ENCODE assay signal across 9 cellular contexts in genomic region chr10:3119796-3120459, GRCh38. TPM values are rescaled to one million over a fixed set of nuclear protein-coding genes. Genes with fewer than 3 reads are reported as not detected.
DNase-seq lines count a peak whose midpoint lies in the region; ATAC-seq and TF ChIP-seq lines count a peak whose summit lies in the region.
"Had no signal": no experiment of that assay in that cellular context is flagged by ENCODE, and none has a peak within 500 bp of the region (broad histone marks: within the 10 kb centered on the region; RNA-seq: fewer than 3 reads in every experiment).

No MANE protein-coding gene starts in this region.

- H3K4me3 ChIP-seq in gastroesophageal sphincter (no peak overlapping the region), upper lobe of right lung (no peak overlapping the region)

- DNase-seq in Right ventricle myocardium superior (peak; percentile 38), left ventricle myocardium superior (no peak), upper lobe of right lung (no peak), NCI-H1105 (lab: John Stamatoyannopoulos, UW) (no peak), COLO829 (ENCODE audit: low spot score) (no peak)
- DNase-seq: DMS153 had no signal

- H3K36me3 ChIP-seq in gastroesophageal sphincter (peaks cover 0 to 88% of the 10 kb centered on the region in 2 donors), upper lobe of right lung (peaks cover 10% of the 10 kb centered on the region)

- H3K9me3 ChIP-seq in gastroesophageal sphincter (no peaks in the 10 kb centered on the region), upper lobe of right lung (no peaks in the 10 kb centered on the region)

- 44 to 81% methylated on average over 7 to 26 of the region's 31 CpGs for WGBS in gastroesophageal sphincter (ENCODE audit: low coverage in 1 of 2), 2 donors

- H3K27ac ChIP-seq in gastroesophageal sphincter (peak overlapping the region in 1 of 4 donors; percentile 46), upper lobe of right lung (no peak overlapping the region)

- no peak for TF ChIP-seq EP300 in gastroesophageal sphincter (IDR thresholded peaks at IDR 0.05)

- ATAC-seq in Right ventricle myocardium superior (ENCODE audit: poor library complexity) (no peak), left ventricle myocardium superior (no peak), SK-N-SH treated with all-trans-retinoic acid at 6 μM for 48 hours (peak; percentile 64), gastroesophageal sphincter (no peak), upper lobe of right lung (peak; percentile 25), GM21390 (IDR thresholded peaks at IDR 0.05; ENCODE audit: unreplicated experiment) (no peak)

- intact Hi-C loops in Right ventricle myocardium superior (cut with DNase I) = no loop called here
- intact Hi-C loops in left ventricle myocardium superior (cut with micrococcal nuclease) = no loop called here
- intact Hi-C loops in upper lobe of right lung (cut with DNase I) = no loop called here

- H3K4me1 ChIP-seq in gastroesophageal sphincter (peaks cover 0 to 17% (median 0%) of the 10 kb centered on the region in 3 donors), upper lobe of right lung (no peaks in the 10 kb centered on the region)

- TF ChIP-seq CTCF in gastroesophageal sphincter (IDR thresholded peaks at IDR 0.05) (peak in 3 of 4 experiments; percentile 35 to 61 (median 56)), upper lobe of right lung (IDR thresholded peaks at IDR 0.05) (peak; percentile 34)

- H3K27me3 ChIP-seq in gastroesophageal sphincter (no peaks in the 10 kb centered on the region), upper lobe of right lung (no peaks in the 10 kb centered on the region)

- no peak for TF ChIP-seq POLR2A in gastroesophageal sphincter (IDR thresholded peaks at IDR 0.05)

TF ChIP-seq in SK-N-SH treated with all-trans-retinoic acid at 6 μM for 48 hours, 23 proteins besides CTCF, POLR2A, EP300 and RAD21:
- TF ChIP-seq CREB5 (CRISPR knock-in tag; IDR thresholded peaks at IDR 0.05; ENCODE audit: low read depth) = no peak
- TF ChIP-seq BACH2 (CRISPR knock-in tag; IDR thresholded peaks at IDR 0.05; ENCODE audit: borderline replicate concordance) = no peak
- TF ChIP-seq RARB (CRISPR knock-in tag; IDR thresholded peaks at IDR 0.05) = no peak
- TF ChIP-seq OSR1 (CRISPR knock-in tag; IDR thresholded peaks at IDR 0.05) = no peak
- TF ChIP-seq ZFP3 (CRISPR knock-in tag; IDR thresholded peaks at IDR 0.05) = no peak
- no peak for TF ChIP-seq CSRNP3 (CRISPR knock-in tag; IDR thresholded peaks at IDR 0.05)
TF ChIP-seq in SK-N-SH treated with all-trans-retinoic acid at 6 μM for 48 hours: peak in this region for 0.

RNA-seq across cellular contexts. Expression of gene PFKP, which starts 52.6 kb away (rescaled TPM):
- 155 TPM for total RNA-seq in Right ventricle myocardium superior
- total RNA-seq in left ventricle myocardium superior = 178 TPM
- 100 to 1,000 TPM in 3 of 4 donors, 10 to 100 TPM in 1; 64.3 to 261 (median 107) TPM for total RNA-seq in gastroesophageal sphincter
- total RNA-seq in upper lobe of right lung = 29.3 TPM

RNA-seq across cellular contexts. Expression of gene PITRM1, which starts 52.7 kb away (rescaled TPM):
- 84.4 TPM for total RNA-seq in Right ventricle myocardium superior
- 94.5 TPM for total RNA-seq in left ventricle myocardium superior
- total RNA-seq in gastroesophageal sphincter = 100 to 1,000 TPM in 1 of 4 donors, 10 to 100 TPM in 3; 78.6 to 102 (median 87.0) TPM
- 65.0 TPM for total RNA-seq in upper lobe of right lung

Comparison
In these comparisons a context has a peak if more than half of its experiments do, and no peak if none do; other contexts are left out.
1. ATAC-seq: peak in SK-N-SH treated with all-trans-retinoic acid at 6 μM for 48 hours (single experiment) and upper lobe of right lung (single experiment); none in Right ventricle myocardium superior (single experiment), left ventricle myocardium superior (single experiment), gastroesophageal sphincter (single experiment) and GM21390 (single experiment).